1 cellular context compared by ENCODE assay signal in genomic region chr20:35146922-35147574, GRCh38.
TF ChIP-seq lines count a peak whose summit lies in the region.

TSS of gene EDEM2 (minus strand) at chr20:35147336. CDS start at chr20:35147258, 78 bp downstream.

TF ChIP-seq in HepG2, 621 proteins besides CTCF, POLR2A, EP300 and RAD21 (continued from another document and continues in another):
- 0 out of 2 replicates have a peak, but pooled peaks have one; percentile 32 for TF ChIP-seq TGIF2 (CRISPR knock-in tag; IDR thresholded peaks at IDR 0.05)
- peak; percentile 74 for TF ChIP-seq HNF4A (CRISPR knock-in tag; IDR thresholded peaks at IDR 0.05)
- 0 out of 2 replicates have a peak, but pooled peaks have one; percentile 46 for TF ChIP-seq BATF2 (CRISPR knock-in tag; IDR thresholded peaks at IDR 0.05)
- peak; percentile 85; the same call in 1 of the 2 replicates for TF ChIP-seq SNAPC2 (CRISPR knock-in tag; IDR thresholded peaks at IDR 0.05)
- TF ChIP-seq GATAD1 (CRISPR knock-in tag; IDR thresholded peaks at IDR 0.05), result peak; percentile 89
- no peak for TF ChIP-seq USF2 (IDR thresholded peaks at IDR 0.05; ENCODE audit: low read depth, low read length)
- TF ChIP-seq USF2 (CRISPR knock-in tag; IDR thresholded peaks at IDR 0.05; ENCODE audit: borderline replicate concordance), result no peak; the same call in 1 of the 2 replicates
- TF ChIP-seq ZBTB44 (CRISPR knock-in tag; IDR thresholded peaks at IDR 0.05), result no peak; the same call in 1 of the 2 replicates
- no peak for TF ChIP-seq RFXANK (CRISPR knock-in tag; IDR thresholded peaks at IDR 0.05)
- TF ChIP-seq YY1 (IDR thresholded peaks at IDR 0.05; ENCODE audit: insufficient read depth, insufficient replicate concordance, low read depth, low read length), result peak; percentile 77
- TF ChIP-seq CSRNP1 (CRISPR knock-in tag; IDR thresholded peaks at IDR 0.05), result peak; percentile 98
- TF ChIP-seq KLF15 (CRISPR knock-in tag; IDR thresholded peaks at IDR 0.05; ENCODE audit: borderline replicate concordance), result peak; percentile 86
- TF ChIP-seq ISL2 (CRISPR knock-in tag; IDR thresholded peaks at IDR 0.05), result peak; percentile 71
- TF ChIP-seq ZNF30 (CRISPR knock-in tag; IDR thresholded peaks at IDR 0.05), result no peak
- TF ChIP-seq ERF (CRISPR knock-in tag; IDR thresholded peaks at IDR 0.05), result peak; percentile 71
- peak; percentile 82 for TF ChIP-seq ZHX2 (IDR thresholded peaks at IDR 0.05; ENCODE audit: low read depth)
- TF ChIP-seq ZHX2 (CRISPR knock-in tag; IDR thresholded peaks at IDR 0.05; ENCODE audit: borderline replicate concordance), result no peak
- no peak for TF ChIP-seq ZBTB46 (CRISPR knock-in tag; IDR thresholded peaks at IDR 0.05; ENCODE audit: borderline replicate concordance)
- no peak for TF ChIP-seq ATF7 (IDR thresholded peaks at IDR 0.05)
- TF ChIP-seq ATF7 (CRISPR knock-in tag; IDR thresholded peaks at IDR 0.05), result 0 out of 2 replicates have a peak, but pooled peaks have one; percentile 14
- peak; percentile 23; the same call in 1 of the 2 replicates for TF ChIP-seq ZNF235 (CRISPR knock-in tag; IDR thresholded peaks at IDR 0.05; ENCODE audit: borderline replicate concordance)
- TF ChIP-seq HHEX (CRISPR knock-in tag; IDR thresholded peaks at IDR 0.05), result no peak
- no peak for TF ChIP-seq ZUFSP (CRISPR knock-in tag; IDR thresholded peaks at IDR 0.05; ENCODE audit: borderline replicate concordance)
- no peak for TF ChIP-seq ZNF432 (CRISPR knock-in tag; IDR thresholded peaks at IDR 0.05; ENCODE audit: borderline replicate concordance)
- TF ChIP-seq ZNF138 (CRISPR knock-in tag; IDR thresholded peaks at IDR 0.05; ENCODE audit: low read depth), result peak; percentile 67; the same call in 1 of the 2 replicates
- no peak for TF ChIP-seq TERF1 (CRISPR knock-in tag; IDR thresholded peaks at IDR 0.05)
- no peak for TF ChIP-seq MBNL3 (CRISPR knock-in tag; conservative IDR thresholded peaks at IDR 0.05)
- no peak for TF ChIP-seq LRRFIP1 (CRISPR knock-in tag; conservative IDR thresholded peaks at IDR 0.05)
- peak; percentile 78; the same call in 1 of the 2 replicates for TF ChIP-seq MIER3 (CRISPR knock-in tag; IDR thresholded peaks at IDR 0.05; ENCODE audit: borderline replicate concordance)
- TF ChIP-seq ZFP36 (IDR thresholded peaks at IDR 0.05; ENCODE audit: borderline replicate concordance, low read depth, low read length, partially characterized antibody), result no peak
- TF ChIP-seq ZNF33A (CRISPR knock-in tag; IDR thresholded peaks at IDR 0.05; ENCODE audit: borderline replicate concordance), result no peak
- peak; percentile 87 for TF ChIP-seq MEIS1 (CRISPR knock-in tag; IDR thresholded peaks at IDR 0.05; ENCODE audit: borderline replicate concordance)
- peak; percentile 79 for TF ChIP-seq ZBTB7A (CRISPR knock-in tag; IDR thresholded peaks at IDR 0.05)
- peak; percentile 89 for TF ChIP-seq ASH2L (IDR thresholded peaks at IDR 0.05; ENCODE audit: insufficient read length, low read depth, low read length)
- TF ChIP-seq ZFP1 (CRISPR knock-in tag; IDR thresholded peaks at IDR 0.05), result 0 out of 2 replicates have a peak, but pooled peaks have one; percentile 61
- peak; percentile 89 for TF ChIP-seq TAF1 (CRISPR knock-in tag; IDR thresholded peaks at IDR 0.05)
- peak; percentile 52; the same call in 1 of the 2 replicates for TF ChIP-seq PAX8 (CRISPR knock-in tag; IDR thresholded peaks at IDR 0.05; ENCODE audit: borderline replicate concordance)
- TF ChIP-seq ZEB1 (IDR thresholded peaks at IDR 0.05; ENCODE audit: insufficient replicate concordance, low read depth), result peak; percentile 98
- peak; percentile 83 for TF ChIP-seq BRF2 (CRISPR knock-in tag; IDR thresholded peaks at IDR 0.05)
